ENCODE assay signal across 26 cellular contexts in the genomic region with DNA sequence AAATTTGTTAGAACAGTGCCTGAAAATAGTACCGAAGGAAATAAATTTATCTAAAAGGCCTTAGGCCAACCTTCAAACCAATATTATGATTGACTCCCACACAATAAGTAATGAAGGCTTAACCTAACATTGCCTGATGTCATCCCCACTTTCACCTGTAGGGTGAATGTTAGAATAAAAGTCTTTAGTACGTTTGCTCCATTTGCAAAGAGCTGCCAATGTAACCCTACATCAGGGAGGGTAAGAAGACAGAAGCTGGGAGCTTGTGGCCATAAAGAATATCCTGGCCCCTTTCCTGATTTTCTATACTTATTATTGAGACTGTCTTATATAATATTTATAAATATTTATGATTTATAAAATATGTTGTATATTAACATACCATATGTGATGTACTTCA.
DNase-seq lines count a peak whose midpoint lies in the region; ATAC-seq and TF ChIP-seq lines count a peak whose summit lies in the region.
"Had no signal": no experiment of that assay in that cellular context is flagged by ENCODE, and none has a peak within 500 bp of the region (broad histone marks: within the 10 kb centered on the region; RNA-seq: fewer than 3 reads in every experiment).

No MANE protein-coding gene starts in this region.

- DNase-seq in DMS53 (lab: John Stamatoyannopoulos, UW): peak; percentile 19
- no peak for DNase-seq in DMS53 treated with DMSO at 0.1 percent for 48 hours (lab: John Stamatoyannopoulos, UW; ENCODE audit: unreplicated experiment)
- peak; percentile 25 for DNase-seq in NCI-H69 (lab: John Stamatoyannopoulos, UW)
- no peak for DNase-seq in epithelial cell of proximal tubule (ENCODE audit: low read depth)
- DNase-seq in progenitor cell of endocrine pancreas (ENCODE audit: low spot score, unreplicated experiment): no peak
- no peak for DNase-seq in osteocyte (ENCODE audit: extremely low spot score, unreplicated experiment)
- DNase-seq: activated CD4-positive, CD25-positive, alpha-beta regulatory T cell treated with anti-CD3 and anti-CD28 coated beads, Interleukin-2, amount 50 U/mL, for 72 hours; activated CD8-positive, alpha-beta T cell treated with anti-CD3 and anti-CD28 coated beads, Interleukin-2, amount 10 ng/mL, durations not matched to agents 7 days and 5 days; activated gamma-delta T cell treated with Interleukin-2 at 50 U/mL for 16 hours; AML-193; CD8-positive, alpha-beta memory T cell; effector CD4-positive, alpha-beta T cell; gastrocnemius medialis; islet precursor cell; lower lobe of right lung; NCI-H1105 treated with DMSO at 0.1 percent for 48 hours; NCI-H2081; NK-92 treated with Interleukin-12 subunit alpha and Interleukin-12 subunit beta, amount 100 ng/mL, for 24 hours; stimulated activated CD4-positive, alpha-beta T cell treated with anti-CD3 and anti-CD28 coated beads, Interleukin-1b, Interleukin-23, amount 100 ng/mL, for 48 hours; trophoblast cell had no signal

- no peak overlapping the region for H3K27ac Mint-ChIP-seq in progenitor cell of endocrine pancreas
- H3K27ac Mint-ChIP-seq in osteocyte (ENCODE audit: unreplicated experiment): no peak overlapping the region
- H3K27ac Mint-ChIP-seq: activated CD8-positive, alpha-beta T cell treated with anti-CD3 and anti-CD28 coated beads, Interleukin-2, amount 10 ng/mL, durations not matched to agents 7 days and 5 days; CD8-positive, alpha-beta memory T cell had no signal

- no peak overlapping the region for H3K4me3 ChIP-seq in epithelial cell of proximal tubule (ENCODE audit: low read depth, low read length)
- H3K4me3 ChIP-seq: gastrocnemius medialis, GM12878, lower lobe of right lung, SJCRH30, skin epidermis had no signal

- H3K27me3 Mint-ChIP-seq in progenitor cell of endocrine pancreas: no peaks in the 10 kb centered on the region
- no peaks in the 10 kb centered on the region for H3K27me3 Mint-ChIP-seq in osteocyte (ENCODE audit: unreplicated experiment)
- H3K27me3 Mint-ChIP-seq: CD8-positive, alpha-beta memory T cell had no signal

- H3K4me1 Mint-ChIP-seq in progenitor cell of endocrine pancreas (ENCODE audit: low read depth): no peaks in the 10 kb centered on the region
- peaks cover 11% of the 10 kb centered on the region for H3K4me1 Mint-ChIP-seq in osteocyte (ENCODE audit: unreplicated experiment)
- H3K4me1 Mint-ChIP-seq: CD8-positive, alpha-beta memory T cell had no signal

- peak; percentile 28 for TF ChIP-seq CTCF in epithelial cell of proximal tubule (conservative IDR thresholded peaks at IDR 0.05; ENCODE audit: low read depth, low read length)
- TF ChIP-seq CTCF in progenitor cell of endocrine pancreas (IDR thresholded peaks at IDR 0.05; ENCODE audit: unreplicated experiment): peak; percentile 28
- no peak for TF ChIP-seq CTCF in osteocyte (IDR thresholded peaks at IDR 0.05)

- ATAC-seq in HG02798 (IDR thresholded peaks at IDR 0.05; ENCODE audit: poor library complexity, unreplicated experiment) (no peak), HG03039 (IDR thresholded peaks at IDR 0.05; ENCODE audit: unreplicated experiment) (no peak)
- ATAC-seq: activated CD8-positive, alpha-beta T cell treated with anti-CD3 and anti-CD28 coated beads, Interleukin-2, amount 10 ng/mL, durations not matched to agents 7 days and 5 days; esophagus mucosa; gastrocnemius medialis; GM12878; lower lobe of right lung had no signal

- H3K36me3 Mint-ChIP-seq in progenitor cell of endocrine pancreas (ENCODE audit: insufficient read depth): no peaks in the 10 kb centered on the region
- peaks cover 10% of the 10 kb centered on the region for H3K36me3 Mint-ChIP-seq in osteocyte (ENCODE audit: unreplicated experiment)
- H3K36me3 Mint-ChIP-seq: CD8-positive, alpha-beta memory T cell had no signal

- H3K9me3 Mint-ChIP-seq in progenitor cell of endocrine pancreas (ENCODE audit: low read depth) (peaks cover 11% of the 10 kb centered on the region), osteocyte (ENCODE audit: unreplicated experiment) (peaks cover 17% of the 10 kb centered on the region)

- H3K4me3 Mint-ChIP-seq in progenitor cell of endocrine pancreas (ENCODE audit: low read depth) (no peak overlapping the region), osteocyte (ENCODE audit: unreplicated experiment) (no peak overlapping the region)
- H3K4me3 Mint-ChIP-seq: activated CD8-positive, alpha-beta T cell treated with anti-CD3 and anti-CD28 coated beads, Interleukin-2, amount 10 ng/mL, durations not matched to agents 7 days and 5 days; CD8-positive, alpha-beta memory T cell had no signal

Comparison
In these comparisons a context has a peak if more than half of its experiments do, and no peak if none do; other contexts are left out.
1. DNase-seq: peak in DMS53 (single experiment) and NCI-H69 (single experiment); none in DMS53 treated with DMSO at 0.1 percent for 48 hours (single experiment), epithelial cell of proximal tubule (single experiment), progenitor cell of endocrine pancreas (single experiment) and osteocyte (single experiment).